16 cellular contexts compared by ENCODE assay signal in the genomic region with DNA sequence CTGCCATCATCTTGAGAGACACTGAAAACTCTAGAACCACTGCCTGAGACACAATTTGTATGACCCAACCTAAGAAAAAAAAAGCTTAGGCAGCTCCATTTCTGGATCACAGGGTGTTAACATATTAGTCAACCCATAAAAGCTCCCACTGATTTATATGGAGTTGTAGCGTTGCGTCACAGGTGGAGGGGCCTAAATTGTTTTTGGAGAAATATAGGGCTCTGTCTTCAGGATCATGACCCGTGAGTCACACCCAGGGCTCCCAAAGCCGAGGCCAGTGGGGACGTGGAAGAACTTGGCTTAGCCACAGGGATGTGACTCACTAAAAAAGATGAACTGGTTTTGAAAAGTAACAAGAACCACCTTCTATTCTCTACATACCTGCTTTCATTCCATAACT.
DNase-seq lines count a peak whose midpoint lies in the region; ATAC-seq, FAIRE-seq and TF ChIP-seq lines count a peak whose summit lies in the region.
"Had no signal": no experiment of that assay in that cellular context is flagged by ENCODE, and none has a peak within 500 bp of the region (broad histone marks: within the 10 kb centered on the region; RNA-seq: fewer than 3 reads in every experiment).

No MANE protein-coding gene starts in this region.

- H3K4me3 ChIP-seq in foreskin fibroblast (ENCODE audit: low read depth in 1 of 2, low read length in 2 of 2) (no peak overlapping the region), tibial artery (no peak overlapping the region)

- H3K27ac ChIP-seq in tibial artery, result no peak overlapping the region
- H3K27ac ChIP-seq: neutrophil had no signal

- no peaks in the 10 kb centered on the region for H3K9me3 Mint-ChIP-seq in type B pancreatic cell

- intact Hi-C loops in tibial artery (cut with DNase I; ENCODE audit: low total_unique reads), result no loop called here

- ATAC-seq in HG03175 (IDR thresholded peaks at IDR 0.05; ENCODE audit: unreplicated experiment), result peak; percentile 6
- ATAC-seq: activated T-cell treated with anti-CD3 and anti-CD28 coated beads, Interleukin-2, amount 50 U/mL, for 72 hours had no signal

- no peak overlapping the region for H3K4me3 Mint-ChIP-seq in type B pancreatic cell
- H3K4me3 Mint-ChIP-seq: activated B cell treated with CpG ODN at 0.5 μM for 24 hours; activated T-cell treated with anti-CD3 and anti-CD28 coated beads, Interleukin-2, amount 50 U/mL, for 72 hours had no signal

- no peaks in the 10 kb centered on the region for H3K27me3 ChIP-seq in tibial artery
- H3K27me3 ChIP-seq: neutrophil had no signal

- peak; percentile 91 for FAIRE-seq in RCC 7860 (lab: Jason Lieb, UNC)
- FAIRE-seq in frontal cortex (lab: Jason Lieb, UNC), result no peak

- DNase-seq in RCC 7860 (ENCODE audit: low spot score) (peak; percentile 76), foreskin fibroblast (peak; percentile 48 to 53), tibial artery (peak; percentile 65 to 68), NCI-H526 (lab: John Stamatoyannopoulos, UW) (no peak), frontal cortex (ENCODE audit: low spot score in 2 of 2) (no peak), type B pancreatic cell (ENCODE audit: extremely low spot score, unreplicated experiment) (no peak), epidermal melanocyte (ENCODE audit: insufficient read length, low spot score) (no peak)
- DNase-seq: activated B cell treated with CpG ODN at 0.5 μM for 24 hours; activated T-cell treated with anti-CD3 and anti-CD28 coated beads, Interleukin-2, amount 50 U/mL, for 72 hours; DMS53; erythroblast; NCI-H187; stimulated activated CD4-positive, alpha-beta T cell treated with anti-CD3 and anti-CD28 coated beads, Interleukin-1b, Interleukin-23, amount 100 ng/mL, for 48 hours; stimulated activated naive CD4-positive, alpha-beta T cell treated with Interleukin-2 at 50 U/mL for 16 hours had no signal

- H3K27me3 Mint-ChIP-seq in type B pancreatic cell, result peaks cover 3% of the 10 kb centered on the region
- H3K27me3 Mint-ChIP-seq: activated B cell treated with CpG ODN at 0.5 μM for 24 hours had no signal

- no peaks in the 10 kb centered on the region for H3K9me3 ChIP-seq in tibial artery
- H3K9me3 ChIP-seq: neutrophil had no signal

- H3K27ac Mint-ChIP-seq in type B pancreatic cell, result no peak overlapping the region
- H3K27ac Mint-ChIP-seq: activated B cell treated with CpG ODN at 0.5 μM for 24 hours; activated T-cell treated with anti-CD3 and anti-CD28 coated beads, Interleukin-2, amount 50 U/mL, for 72 hours had no signal

- H3K4me1 Mint-ChIP-seq in type B pancreatic cell (ENCODE audit: unreplicated experiment), result peaks cover 6% of the 10 kb centered on the region
- H3K4me1 Mint-ChIP-seq: activated B cell treated with CpG ODN at 0.5 μM for 24 hours had no signal

- peaks cover 0 to 6% (median 1%) of the 10 kb centered on the region in 4 donors for H3K4me1 ChIP-seq in tibial artery

- no peak for TF ChIP-seq CTCF in foreskin fibroblast (IDR thresholded peaks at IDR 0.05; ENCODE audit: low read depth, low read length)
- no peak for TF ChIP-seq CTCF in tibial artery (IDR thresholded peaks at IDR 0.05)
- no peak for TF ChIP-seq CTCF in type B pancreatic cell (conservative IDR thresholded peaks at IDR 0.05)

- H3K36me3 Mint-ChIP-seq in type B pancreatic cell, result no peaks in the 10 kb centered on the region

- H3K36me3 ChIP-seq in tibial artery, result no peaks in the 10 kb centered on the region
- H3K36me3 ChIP-seq: neutrophil had no signal

Comparison
In these comparisons a context has a peak if more than half of its experiments do, and no peak if none do; other contexts are left out.
1. DNase-seq: peak in RCC 7860 (single experiment), foreskin fibroblast (2 of 2) and tibial artery (2 of 2); none in NCI-H526 (0 of 2), frontal cortex (0 of 2), type B pancreatic cell (single experiment) and epidermal melanocyte (single experiment).